ENCODE assay signal across 1 cellular context in the genomic region with DNA sequence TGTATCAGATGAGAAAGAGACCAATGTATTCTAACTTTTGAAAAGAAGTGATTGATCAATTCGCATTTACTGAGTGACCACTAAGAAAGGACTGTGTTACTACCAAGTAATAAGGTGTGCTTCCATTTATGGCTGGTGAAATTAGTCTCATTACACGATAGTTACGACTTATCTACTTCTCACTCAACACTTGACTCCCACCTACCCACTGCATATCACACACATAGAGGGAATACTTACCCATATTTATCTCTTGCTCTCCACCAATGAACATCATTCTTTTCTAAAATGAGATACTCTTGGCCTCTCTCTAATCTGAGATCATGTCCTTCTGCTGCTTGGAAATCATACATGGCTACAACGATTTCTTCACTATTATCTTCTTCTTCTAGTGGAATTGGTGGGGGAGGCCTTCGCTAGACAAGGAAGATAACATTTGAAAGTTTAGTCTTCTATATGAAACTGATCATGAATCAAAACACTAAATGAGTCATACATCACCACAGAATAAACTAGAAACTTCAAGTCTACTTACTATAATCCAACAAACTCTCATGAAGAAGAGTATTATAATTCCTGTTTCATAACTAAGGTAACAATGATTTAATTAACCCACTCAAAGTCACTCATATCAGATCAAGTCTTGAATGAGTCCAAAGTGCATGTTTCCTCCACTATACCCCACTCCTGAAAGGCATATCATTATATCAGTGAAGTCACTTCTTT.
A peak's percentile ranks its signal among the peaks of the same experiment; 100 is the strongest.
TF ChIP-seq lines count a peak whose summit lies in the region.

No MANE protein-coding gene starts in this region.

TF ChIP-seq in K562, 482 proteins besides CTCF, POLR2A, EP300 and RAD21 (continued from another document):
- TF ChIP-seq, protein P1, sequence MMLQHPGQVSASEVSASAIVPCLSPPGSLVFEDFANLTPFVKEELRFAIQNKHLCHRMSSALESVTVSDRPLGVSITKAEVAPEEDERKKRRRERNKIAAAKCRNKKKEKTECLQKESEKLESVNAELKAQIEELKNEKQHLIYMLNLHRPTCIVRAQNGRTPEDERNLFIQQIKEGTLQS (IDR thresholded peaks at IDR 0.05) = 0 out of 2 replicates have a peak, but pooled peaks have one; percentile 19
- TF ChIP-seq, protein P1 (CRISPR knock-in tag; conservative IDR thresholded peaks at IDR 0.05) = no peak
- TF ChIP-seq SREBF1 (IDR thresholded peaks at IDR 0.05; ENCODE audit: borderline replicate concordance, low read depth, low read length) (no peak), HMG20A (CRISPR knock-in tag; conservative IDR thresholded peaks at IDR 0.05) (no peak), CBFA2T3 (IDR thresholded peaks at IDR 0.05) (0 out of 2 replicates have a peak, but pooled peaks have one; percentile 27), NEUROD1 (IDR thresholded peaks at IDR 0.05; ENCODE audit: borderline replicate concordance, low read depth, low read length, partially characterized antibody) (no peak)
- TF ChIP-seq, protein P2, sequence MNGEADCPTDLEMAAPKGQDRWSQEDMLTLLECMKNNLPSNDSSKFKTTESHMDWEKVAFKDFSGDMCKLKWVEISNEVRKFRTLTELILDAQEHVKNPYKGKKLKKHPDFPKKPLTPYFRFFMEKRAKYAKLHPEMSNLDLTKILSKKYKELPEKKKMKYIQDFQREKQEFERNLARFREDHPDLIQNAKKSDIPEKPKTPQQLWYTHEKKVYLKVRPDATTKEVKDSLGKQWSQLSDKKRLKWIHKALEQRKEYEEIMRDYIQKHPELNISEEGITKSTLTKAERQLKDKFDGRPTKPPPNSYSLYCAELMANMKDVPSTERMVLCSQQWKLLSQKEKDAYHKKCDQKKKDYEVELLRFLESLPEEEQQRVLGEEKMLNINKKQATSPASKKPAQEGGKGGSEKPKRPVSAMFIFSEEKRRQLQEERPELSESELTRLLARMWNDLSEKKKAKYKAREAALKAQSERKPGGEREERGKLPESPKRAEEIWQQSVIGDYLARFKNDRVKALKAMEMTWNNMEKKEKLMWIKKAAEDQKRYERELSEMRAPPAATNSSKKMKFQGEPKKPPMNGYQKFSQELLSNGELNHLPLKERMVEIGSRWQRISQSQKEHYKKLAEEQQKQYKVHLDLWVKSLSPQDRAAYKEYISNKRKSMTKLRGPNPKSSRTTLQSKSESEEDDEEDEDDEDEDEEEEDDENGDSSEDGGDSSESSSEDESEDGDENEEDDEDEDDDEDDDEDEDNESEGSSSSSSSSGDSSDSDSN (IDR thresholded peaks at IDR 0.05; ENCODE audit: borderline replicate concordance in 1 of 2, low read depth in 2 of 2, low read length in 2 of 2) = no peak
- TF ChIP-seq, protein P3, sequence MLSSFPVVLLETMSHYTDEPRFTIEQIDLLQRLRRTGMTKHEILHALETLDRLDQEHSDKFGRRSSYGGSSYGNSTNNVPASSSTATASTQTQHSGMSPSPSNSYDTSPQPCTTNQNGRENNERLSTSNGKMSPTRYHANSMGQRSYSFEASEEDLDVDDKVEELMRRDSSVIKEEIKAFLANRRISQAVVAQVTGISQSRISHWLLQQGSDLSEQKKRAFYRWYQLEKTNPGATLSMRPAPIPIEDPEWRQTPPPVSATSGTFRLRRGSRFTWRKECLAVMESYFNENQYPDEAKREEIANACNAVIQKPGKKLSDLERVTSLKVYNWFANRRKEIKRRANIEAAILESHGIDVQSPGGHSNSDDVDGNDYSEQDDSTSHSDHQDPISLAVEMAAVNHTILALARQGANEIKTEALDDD (IDR thresholded peaks at IDR 0.05) = peak; percentile 40; the same call in 1 of the 2 replicates
